22 cellular contexts compared by ENCODE assay signal in the genomic region with DNA sequence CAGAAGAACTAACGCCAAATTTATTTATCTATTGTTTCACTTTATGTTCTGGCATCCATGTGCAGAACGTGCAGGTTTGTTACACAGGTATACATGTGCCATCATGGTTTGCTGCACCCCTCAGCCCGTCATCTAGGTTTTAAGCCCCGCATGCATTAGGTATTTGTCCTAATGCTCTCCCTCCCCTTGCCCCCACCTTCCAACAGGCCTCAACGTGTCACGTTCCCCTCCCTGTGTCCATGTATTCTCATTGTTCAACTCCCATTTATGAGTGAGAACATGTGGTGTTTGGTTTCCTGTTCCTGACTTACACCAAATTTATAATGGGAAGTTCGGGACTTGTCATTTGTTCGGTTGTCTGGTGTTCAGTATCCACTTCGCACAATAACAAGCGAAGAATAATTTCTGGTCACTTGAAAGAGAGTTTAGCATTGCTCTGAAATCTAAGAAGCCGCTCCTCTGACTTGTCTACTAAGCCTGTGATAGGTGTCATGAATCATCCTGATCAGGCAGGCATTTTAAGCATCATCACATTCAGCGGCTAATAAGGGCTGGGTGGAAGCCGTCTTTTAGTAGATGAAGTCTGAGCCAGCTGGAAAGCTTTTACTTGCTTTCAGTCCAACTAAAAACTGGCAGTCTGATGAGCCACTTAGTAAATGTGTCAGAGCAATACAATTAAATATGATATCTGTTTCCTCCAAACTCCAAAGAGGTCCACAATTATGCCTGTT.
A peak's percentile ranks its signal among the peaks of the same experiment; 100 is the strongest.
DNase-seq lines count a peak whose midpoint lies in the region; ATAC-seq and TF ChIP-seq lines count a peak whose summit lies in the region.
"Had no signal": no experiment of that assay in that cellular context is flagged by ENCODE, and none has a peak within 500 bp of the region (broad histone marks: within the 10 kb centered on the region; RNA-seq: fewer than 3 reads in every experiment).

No MANE protein-coding gene starts in this region.

- DNase-seq in A172 (ENCODE audit: low spot score), result peak; percentile 36
- no peak for DNase-seq in IMR-90
- DNase-seq in WERI-Rb-1, result peak; percentile 78
- peak in 1 of 2 donors; percentile 38 for DNase-seq in foreskin keratinocyte
- DNase-seq in activated CD4-positive, CD25-positive, alpha-beta regulatory T cell treated with anti-CD3 and anti-CD28 coated beads, Interleukin-2, amount 50 U/mL, for 72 hours, result no peak
- no peak for DNase-seq in dedifferentiated amniotic fluid mesenchymal stem cell (ENCODE audit: extremely low spot score)
- DNase-seq: CD4-positive, alpha-beta T cell; DMS153; Kasumi-1; MG63; NCI-H1092; NCI-H1436 treated with DMSO at 0.1 percent for 48 hours; NCI-H2029; NCI-H2171 treated with DMSO at 0.1 percent for 48 hours; NCI-H748 treated with DMSO at 0.1 percent for 48 hours; PC-3; RPMI8226; SIG-M5 had no signal

- no peak overlapping the region for H4K91ac ChIP-seq in IMR-90 (ENCODE audit: insufficient read depth, low read depth, low read length)

- ATAC-seq in IMR-90 (ENCODE audit: low read depth), result no peak; the same call in 1 of the 2 replicates
- ATAC-seq in foreskin keratinocyte, result peak; percentile 86
- ATAC-seq in gastroesophageal sphincter, result no peak
- no peak for ATAC-seq in GM19467 (IDR thresholded peaks at IDR 0.05; ENCODE audit: unreplicated experiment)
- ATAC-seq: GM23338, HCT116, PC-3 had no signal

- H3K27ac ChIP-seq in IMR-90 (ENCODE audit: insufficient read depth, low read length), result no peak overlapping the region
- peak overlapping the region; percentile 48 for H3K27ac ChIP-seq in WERI-Rb-1
- H3K27ac ChIP-seq in foreskin keratinocyte, result no peak overlapping the region
- H3K27ac ChIP-seq in gastroesophageal sphincter, result no peak overlapping the region

- no peak overlapping the region for H3K56ac ChIP-seq in IMR-90 (ENCODE audit: extremely low read depth, insufficient read depth, low read length)

- no peak overlapping the region for H2AK9ac ChIP-seq in IMR-90 (replicated peaks; ENCODE audit: low read depth, low read length, poor library complexity)

- no peak for TF ChIP-seq RAD21 in IMR-90 (IDR thresholded peaks at IDR 0.05; ENCODE audit: low read length)

- no peak overlapping the region for H3K4ac ChIP-seq in IMR-90 (ENCODE audit: low read depth, low read length)

- BruUV-seq in IMR-90 (replicated peaks; lab: Mats Ljungman, UMichigan), result no TSS peak

- dilution Hi-C loops in IMR-90 (cut with HindIII; ENCODE audit: low sequenced_read_pairs, unreplicated experiment), result no loop called here

- H3K23ac ChIP-seq in IMR-90 (ENCODE audit: low read depth, low read length), result no peak overlapping the region

- CTCF ChIA-PET in IMR-90 (lab: Yijun Ruan, JAX), result no interaction called here

- H4K20me1 ChIP-seq in IMR-90 (ENCODE audit: insufficient read depth, low read length), result no peaks in the 10 kb centered on the region

- no peaks in the 10 kb centered on the region for H3K4me1 ChIP-seq in IMR-90 (ENCODE audit: control insufficient read depth, insufficient read depth, low read length)
- no peaks in the 10 kb centered on the region for H3K4me1 ChIP-seq in foreskin keratinocyte
- H3K4me1 ChIP-seq in gastroesophageal sphincter, result no peaks in the 10 kb centered on the region

- no peak overlapping the region for H2BK5ac ChIP-seq in IMR-90 (ENCODE audit: low read depth, low read length, poor library complexity, severe bottlenecking)

- peak overlapping the region; percentile 5 for H2AFZ ChIP-seq in IMR-90 (replicated peaks; ENCODE audit: low read length, poor library complexity)
- H2AFZ ChIP-seq: GM23338 had no signal

- TF ChIP-seq POLR2A in IMR-90 (IDR thresholded peaks at IDR 0.05; ENCODE audit: low read depth, low read length), result no peak
- no peak for TF ChIP-seq POLR2A in gastroesophageal sphincter (IDR thresholded peaks at IDR 0.05)

- H3K4me2 ChIP-seq in IMR-90 (ENCODE audit: low read depth, low read length), result no peak overlapping the region
- H3K4me2 ChIP-seq: GM23338 had no signal

- H3K36me3 ChIP-seq in IMR-90 (ENCODE audit: control insufficient read depth, insufficient read depth, low read length), result no peaks in the 10 kb centered on the region
- no peaks in the 10 kb centered on the region for H3K36me3 ChIP-seq in WERI-Rb-1
- H3K36me3 ChIP-seq in gastroesophageal sphincter, result no peaks in the 10 kb centered on the region
- H3K36me3 ChIP-seq: MG63 had no signal

- no peak overlapping the region for H2BK20ac ChIP-seq in IMR-90 (ENCODE audit: low read depth, low read length)

- H2BK120ac ChIP-seq in IMR-90 (ENCODE audit: low read depth, low read length), result no peak overlapping the region

- H3K9ac ChIP-seq in IMR-90 (ENCODE audit: low read depth, low read length), result no peak overlapping the region

- in situ Hi-C loops in IMR-90 (cut with MboI; ENCODE audit: low sequenced_read_pairs), result no loop called here

- no peak overlapping the region for H3K18ac ChIP-seq in IMR-90 (ENCODE audit: low read depth, low read length)

- no peaks in the 10 kb centered on the region for H3K27me3 ChIP-seq in IMR-90 (ENCODE audit: control insufficient read depth, insufficient read depth, low read length)
- no peaks in the 10 kb centered on the region for H3K27me3 ChIP-seq in WERI-Rb-1 (ENCODE audit: insufficient read depth, low read depth, severe bottlenecking)
- no peaks in the 10 kb centered on the region for H3K27me3 ChIP-seq in foreskin keratinocyte
- H3K27me3 ChIP-seq in gastroesophageal sphincter, result no peaks in the 10 kb centered on the region
- H3K27me3 ChIP-seq: MG63 had no signal

- no peak overlapping the region for H4K8ac ChIP-seq in IMR-90 (ENCODE audit: low read depth in 2 of 2, low read length in 2 of 2)

- no peak overlapping the region for H3K14ac ChIP-seq in IMR-90 (replicated peaks; ENCODE audit: low read depth, low read length)

- no peaks in the 10 kb centered on the region for H3K79me1 ChIP-seq in IMR-90 (ENCODE audit: low read depth in 1 of 2, low read length in 2 of 2)

- no peaks in the 10 kb centered on the region for H3K9me3 ChIP-seq in IMR-90 (ENCODE audit: control insufficient read depth, insufficient read depth, low read length)
- no peaks in the 10 kb centered on the region for H3K9me3 ChIP-seq in WERI-Rb-1 (ENCODE audit: severe bottlenecking)
- H3K9me3 ChIP-seq in gastroesophageal sphincter, result no peaks in the 10 kb centered on the region
- H3K9me3 ChIP-seq: MG63 had no signal

- intact Hi-C loops in IMR-90 (cut with micrococcal nuclease), result no loop called here

- H4K5ac ChIP-seq in IMR-90 (ENCODE audit: low read depth, low read length), result no peak overlapping the region

- WGBS in IMR-90 (ENCODE audit: extremely low coverage in 2 of 2, insufficient read length in 1 of 2), 2 experiments, result 100% methylated on average over 2 of the region's 13 CpGs; no CpG with 5 or more reads in 1 of the 2 experiments
- 40 to 43% methylated on average over 11 to 13 of the region's 13 CpGs for WGBS in gastroesophageal sphincter (ENCODE audit: low coverage in 1 of 2), 2 donors

- TF ChIP-seq CTCF in IMR-90 (conservative IDR thresholded peaks at IDR 0.05; ENCODE audit: low read depth, low read length), result no peak
- TF ChIP-seq CTCF in WERI-Rb-1 (IDR thresholded peaks at IDR 0.05; ENCODE audit: low read depth, low read length), result no peak
- no peak for TF ChIP-seq CTCF in foreskin keratinocyte (conservative IDR thresholded peaks at IDR 0.05)
- no peak for TF ChIP-seq CTCF in gastroesophageal sphincter (IDR thresholded peaks at IDR 0.05)

- no peak overlapping the region for H2AK5ac ChIP-seq in IMR-90 (ENCODE audit: low read depth, low read length)

- H3K9me1 ChIP-seq in IMR-90 (ENCODE audit: insufficient read depth, low read length), result no peaks in the 10 kb centered on the region

- no peak overlapping the region for H2BK15ac ChIP-seq in IMR-90 (ENCODE audit: low read depth, low read length)

- POLR2A ChIA-PET in IMR-90 (lab: Charles Lee; ENCODE audit: unreplicated experiment), result no interaction called here

- no peak overlapping the region for H3K4me3 ChIP-seq in IMR-90 (ENCODE audit: insufficient read depth, low read depth, low read length)
- peak overlapping the region; percentile 1; the same call in 1 of the 2 replicates for H3K4me3 ChIP-seq in WERI-Rb-1 (ENCODE audit: low read depth, low read length)
- no peak overlapping the region for H3K4me3 ChIP-seq in gastroesophageal sphincter
- H3K4me3 ChIP-seq: GM23338, MG63 had no signal

- no peak for TF ChIP-seq EP300 in gastroesophageal sphincter (IDR thresholded peaks at IDR 0.05)

TF ChIP-seq in IMR-90, 13 proteins besides CTCF, POLR2A, EP300 and RAD21:
- TF ChIP-seq MXI1 (IDR thresholded peaks at IDR 0.05; ENCODE audit: borderline replicate concordance, low read depth, low read length) (no peak), MAZ (IDR thresholded peaks at IDR 0.05; ENCODE audit: borderline replicate concordance, low read depth, low read length) (no peak), NFE2L2 (IDR thresholded peaks at IDR 0.05; ENCODE audit: low read depth, low read length) (no peak), RFX5 (IDR thresholded peaks at IDR 0.05; ENCODE audit: low read depth, low read length) (no peak), SMC3 (IDR thresholded peaks at IDR 0.05; ENCODE audit: low read depth, low read length) (no peak), BHLHE40 (IDR thresholded peaks at IDR 0.05; ENCODE audit: low read depth, low read length) (no peak), MAFK (IDR thresholded peaks at IDR 0.05; ENCODE audit: low read depth, low read length) (no peak), CHD1 (IDR thresholded peaks at IDR 0.05; ENCODE audit: low read depth, low read length) (no peak)
- TF ChIP-seq, protein P1, sequence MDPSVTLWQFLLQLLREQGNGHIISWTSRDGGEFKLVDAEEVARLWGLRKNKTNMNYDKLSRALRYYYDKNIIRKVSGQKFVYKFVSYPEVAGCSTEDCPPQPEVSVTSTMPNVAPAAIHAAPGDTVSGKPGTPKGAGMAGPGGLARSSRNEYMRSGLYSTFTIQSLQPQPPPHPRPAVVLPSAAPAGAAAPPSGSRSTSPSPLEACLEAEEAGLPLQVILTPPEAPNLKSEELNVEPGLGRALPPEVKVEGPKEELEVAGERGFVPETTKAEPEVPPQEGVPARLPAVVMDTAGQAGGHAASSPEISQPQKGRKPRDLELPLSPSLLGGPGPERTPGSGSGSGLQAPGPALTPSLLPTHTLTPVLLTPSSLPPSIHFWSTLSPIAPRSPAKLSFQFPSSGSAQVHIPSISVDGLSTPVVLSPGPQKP (IDR thresholded peaks at IDR 0.05; ENCODE audit: borderline replicate concordance, low read depth, low read length), result no peak
- TF ChIP-seq, protein P2, sequence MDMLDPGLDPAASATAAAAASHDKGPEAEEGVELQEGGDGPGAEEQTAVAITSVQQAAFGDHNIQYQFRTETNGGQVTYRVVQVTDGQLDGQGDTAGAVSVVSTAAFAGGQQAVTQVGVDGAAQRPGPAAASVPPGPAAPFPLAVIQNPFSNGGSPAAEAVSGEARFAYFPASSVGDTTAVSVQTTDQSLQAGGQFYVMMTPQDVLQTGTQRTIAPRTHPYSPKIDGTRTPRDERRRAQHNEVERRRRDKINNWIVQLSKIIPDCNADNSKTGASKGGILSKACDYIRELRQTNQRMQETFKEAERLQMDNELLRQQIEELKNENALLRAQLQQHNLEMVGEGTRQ (IDR thresholded peaks at IDR 0.05; ENCODE audit: low read depth, low read length), result no peak

Comparison
In these comparisons a context has a peak if more than half of its experiments do, and no peak if none do; other contexts are left out.
1. DNase-seq: peak in A172 (single experiment) and WERI-Rb-1 (single experiment); none in IMR-90 (single experiment), activated CD4-positive, CD25-positive, alpha-beta regulatory T cell treated with anti-CD3 and anti-CD28 coated beads, Interleukin-2, amount 50 U/mL, for 72 hours (single experiment) and dedifferentiated amniotic fluid mesenchymal stem cell (single experiment).